8 cellular contexts compared by ENCODE assay signal in the genomic region with DNA sequence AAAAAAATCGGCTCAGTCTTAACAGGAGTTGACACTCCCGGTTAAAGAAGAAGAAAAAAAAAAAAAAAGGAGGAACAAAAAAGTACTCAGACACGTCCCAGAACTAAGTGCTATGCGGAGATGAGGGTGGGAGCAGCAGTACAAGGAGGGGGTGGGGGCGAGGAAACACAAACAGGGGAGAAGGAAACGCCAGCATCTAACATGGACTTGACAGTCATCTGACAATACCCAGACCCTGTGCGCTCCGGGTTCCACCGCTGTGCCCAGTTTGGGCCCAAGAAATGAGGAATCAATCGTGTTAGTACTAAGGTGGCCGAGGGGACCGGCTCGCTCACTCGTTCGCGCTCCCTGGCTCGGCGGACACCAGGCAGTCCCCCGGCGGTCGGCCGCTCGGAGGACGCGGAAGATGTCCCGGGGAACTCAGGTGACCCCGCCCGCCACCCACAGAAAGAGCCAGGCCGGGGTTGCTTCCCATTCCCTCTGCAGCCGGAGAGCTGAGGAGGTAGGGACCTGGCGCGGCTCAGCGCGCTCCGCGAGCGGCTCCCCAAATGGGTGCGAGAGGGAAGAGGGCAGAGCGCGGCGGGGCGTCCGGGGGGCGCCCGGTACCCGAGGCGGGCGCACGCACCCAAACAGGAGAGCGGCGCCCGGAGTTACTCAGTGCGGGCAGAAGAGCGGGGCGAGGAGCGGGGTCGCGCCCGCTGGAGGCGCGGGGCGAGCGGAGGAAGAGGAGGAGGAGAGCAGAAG. TPM values are rescaled to one million over a fixed set of nuclear protein-coding genes. Genes with fewer than 3 reads are reported as not detected.
DNase-seq lines count a peak whose midpoint lies in the region; ATAC-seq and TF ChIP-seq lines count a peak whose summit lies in the region.

No MANE protein-coding gene starts in this region.

- no peak overlapping the region for H3K23ac ChIP-seq in mesendoderm (ENCODE audit: low read length)

- peaks cover 27% of the 10 kb centered on the region for H3K36me3 Mint-ChIP-seq in dendritic cell treated with granulocyte-macrophage colony-stimulating factor and Interleukin-4, amounts not matched to agents 40 ng/mL and 50 ng/mL, for 4 days (ENCODE audit: low read depth)

- H3K27me3 ChIP-seq in mesendoderm (ENCODE audit: insufficient read depth, low read length, poor library complexity) (peaks cover 10% of the 10 kb centered on the region), aorta (ENCODE audit: control insufficient read depth in 1 of 2, insufficient read depth in 2 of 2, low read length in 1 of 2) (no peaks in the 10 kb centered on the region)

- no peak for TF ChIP-seq CTCF in AG04449 (IDR thresholded peaks at IDR 0.05; ENCODE audit: insufficient read depth, low read length, missing control alignments)

- no CpG with 5 or more reads among the region's 63 CpGs for WGBS in mesendoderm (ENCODE audit: extremely low coverage, insufficient coverage, low lambda C conversion rate)
- 2 to 4% methylated on average over 47 to 63 of the region's 63 CpGs for WGBS in aorta, 2 donors

- peaks cover 43% of the 10 kb centered on the region for H3K27me3 Mint-ChIP-seq in dendritic cell treated with granulocyte-macrophage colony-stimulating factor and Interleukin-4, amounts not matched to agents 40 ng/mL and 50 ng/mL, for 4 days

- ATAC-seq in aorta (ENCODE audit: low FRiP score) = peak; percentile 17
- ATAC-seq in HG02840 (IDR thresholded peaks at IDR 0.05; ENCODE audit: low FRiP score, unreplicated experiment) = no peak

- H3K27ac ChIP-seq in mesendoderm (ENCODE audit: low read depth, low read length) (no peak overlapping the region), aorta (ENCODE audit: low read depth in 1 of 2, low read length in 2 of 2) (peak overlapping the region in 1 of 2 donors; percentile 22)

- H3K4me2 ChIP-seq in mesendoderm (ENCODE audit: low read length) = peak overlapping the region; percentile 59

- H3K4me3 ChIP-seq in AG04449 (ENCODE audit: low read depth, low read length) = peak overlapping the region; percentile 72
- peak overlapping the region; percentile 52 for H3K4me3 ChIP-seq in Jurkat, Clone E6-1 (ENCODE audit: low read length)
- peak overlapping the region; percentile 66 for H3K4me3 ChIP-seq in mesendoderm (ENCODE audit: low read length)
- peak overlapping the region; percentile 98 to 99 for H3K4me3 ChIP-seq in aorta (ENCODE audit: low read length in 2 of 2)

- CTCF ChIA-PET in AG04449 (lab: Yijun Ruan, JAX) = interaction anchor here (1.2 kb wide), 1 partner anchor 294 kb away, joined by 3 read pairs; no protein-coding TSS in a partner anchor

- peak overlapping the region; percentile 64 for H3K27ac Mint-ChIP-seq in dendritic cell treated with granulocyte-macrophage colony-stimulating factor and Interleukin-4, amounts not matched to agents 40 ng/mL and 50 ng/mL, for 4 days

- POLR2A ChIA-PET in AG04449 (lab: Yijun Ruan, JAX) = interaction anchor here (1.6 kb wide), 1 partner anchor 294 kb away, joined by 4 read pairs; no protein-coding TSS in a partner anchor

- no peak overlapping the region for H3K4ac ChIP-seq in mesendoderm (ENCODE audit: low read depth, low read length)

- no peaks in the 10 kb centered on the region for H3K9me3 Mint-ChIP-seq in dendritic cell treated with granulocyte-macrophage colony-stimulating factor and Interleukin-4, amounts not matched to agents 40 ng/mL and 50 ng/mL, for 4 days

- no peak overlapping the region for H2BK15ac ChIP-seq in mesendoderm (replicated peaks; ENCODE audit: low read depth)

- intact Hi-C loops in dendritic cell treated with granulocyte-macrophage colony-stimulating factor and Interleukin-4, amounts not matched to agents 40 ng/mL and 50 ng/mL, for 4 days (cut with micrococcal nuclease) = loop anchor here (5.0 kb wide), 1 partner anchor 36 kb away; no protein-coding TSS in a partner anchor
- intact Hi-C loops in aorta (cut with DNase I) = no loop called here

- peaks cover 44% of the 10 kb centered on the region for H3K4me1 Mint-ChIP-seq in dendritic cell treated with granulocyte-macrophage colony-stimulating factor and Interleukin-4, amounts not matched to agents 40 ng/mL and 50 ng/mL, for 4 days (ENCODE audit: low read depth)

- H3K79me1 ChIP-seq in mesendoderm (ENCODE audit: low read length) = peaks cover 8% of the 10 kb centered on the region

- H4K8ac ChIP-seq in mesendoderm (ENCODE audit: low read depth, low read length) = no peak overlapping the region

- peak overlapping the region; percentile 83 for H3K56ac ChIP-seq in mesendoderm (ENCODE audit: low read length)

- H4K5ac ChIP-seq in mesendoderm (ENCODE audit: low read length) = no peak overlapping the region

- H3K18ac ChIP-seq in mesendoderm (ENCODE audit: low read length) = peak overlapping the region; percentile 13

- peaks cover 33% of the 10 kb centered on the region for H3K79me2 ChIP-seq in mesendoderm (ENCODE audit: control insufficient read depth, insufficient read depth, low read length)

- H2BK120ac ChIP-seq in mesendoderm (ENCODE audit: low read depth, low read length) = no peak overlapping the region

- H3K4me3 Mint-ChIP-seq in dendritic cell treated with granulocyte-macrophage colony-stimulating factor and Interleukin-4, amounts not matched to agents 40 ng/mL and 50 ng/mL, for 4 days = peak overlapping the region; percentile 91

- DNase-seq in AG04449 (ENCODE audit: low read depth, low spot score) (no peak), mesendoderm (peak; percentile 37), aorta (peak in 1 of 2 donors; percentile 84), NCI-H774 (lab: John Stamatoyannopoulos, UW) (no peak), NCI-H1436 (lab: John Stamatoyannopoulos, UW) (no peak)
- no peak for DNase-seq in Jurkat, Clone E6-1 (ENCODE audit: low read depth, low spot score)

- H3K9me3 ChIP-seq in aorta (ENCODE audit: control insufficient read depth, low read length) = no peaks in the 10 kb centered on the region

- no peaks in the 10 kb centered on the region for H3K36me3 ChIP-seq in mesendoderm (ENCODE audit: control insufficient read depth, insufficient read depth, low read length)
- H3K36me3 ChIP-seq in aorta (ENCODE audit: control insufficient read depth in 1 of 2, insufficient read depth in 2 of 2, low read length in 1 of 2) = no peaks in the 10 kb centered on the region

- no peak overlapping the region for H2BK5ac ChIP-seq in mesendoderm (ENCODE audit: low read length)

- H3K9ac ChIP-seq in mesendoderm (ENCODE audit: low read length) = peak overlapping the region; percentile 72

- no peak overlapping the region for H2AK5ac ChIP-seq in mesendoderm (ENCODE audit: low read length)

- H3K4me1 ChIP-seq in mesendoderm (ENCODE audit: control insufficient read depth, low read depth, low read length) (peaks cover 8% of the 10 kb centered on the region), aorta (ENCODE audit: control insufficient read depth in 1 of 2, insufficient read depth in 2 of 2, low read length in 2 of 2) (no peaks in the 10 kb centered on the region)

RNA-seq across cellular contexts. Expression of a gene that starts 0.6 kb away (rescaled TPM):
- 3.5 TPM for polyA plus RNA-seq in Jurkat, Clone E6-1 (2012; ENCODE audit: insufficient read depth, insufficient read length)
- polyA plus RNA-seq in mesendoderm (2013, experiment 1 of 2) = 3.8 TPM
- polyA plus RNA-seq in mesendoderm (2013, experiment 2 of 2) = 4.1 TPM
- total RNA-seq in aorta = 10 to 100 TPM; 16.4 to 20.6 TPM
- 1 to 10 TPM; 3.0 to 5.1 TPM for polyA plus RNA-seq in aorta
